7 cellular contexts compared by ENCODE assay signal in genomic region chr3:48504051-48504946, GRCh38. TPM values are rescaled to one million over a fixed set of nuclear protein-coding genes. Genes with fewer than 3 reads are reported as not detected.
A peak's percentile ranks its signal among the peaks of the same experiment; 100 is the strongest.
DNase-seq lines count a peak whose midpoint lies in the region; ATAC-seq and TF ChIP-seq lines count a peak whose summit lies in the region.

Gene SHISA5 (minus strand): TSS chr3:48504174. CDS start chr3:48504094, 80 bp downstream.

- peaks cover 6% of the 10 kb centered on the region for H3K36me3 Mint-ChIP-seq in mesothelial cell of epicardium

- H3K4me3 Mint-ChIP-seq in mesothelial cell of epicardium, result peak within 1 kb of the TSS; percentile 81

- no peaks in the 10 kb centered on the region for H3K27me3 Mint-ChIP-seq in mesothelial cell of epicardium (ENCODE audit: low read depth)

- DNase-seq in NCI-H2227 treated with DMSO at 0.1 percent for 48 hours (lab: John Stamatoyannopoulos, UW) (peak; percentile 13), activated T-cell treated with anti-CD3 and anti-CD28 coated beads for 1 hour (ENCODE audit: low read depth) (peak; percentile 41), epidermal melanocyte (ENCODE audit: insufficient read length, low spot score) (peak; percentile 43), mesothelial cell of epicardium (ENCODE audit: low spot score in 2 of 2, unreplicated experiment in 2 of 2) (peak; percentile 39 to 67)
- peak; percentile 74 for DNase-seq in stimulated activated CD8-positive, alpha-beta memory T cell treated with anti-CD3 and anti-CD28 coated beads, Interleukin-4, amount 100 ng/mL, for 48 hours

- peak within 1 kb of the TSS; percentile 73 for H3K27ac Mint-ChIP-seq in mesothelial cell of epicardium

- ATAC-seq in HG03457 (IDR thresholded peaks at IDR 0.05; ENCODE audit: unreplicated experiment), result no peak

- no peak for TF ChIP-seq CTCF in mesothelial cell of epicardium (IDR thresholded peaks at IDR 0.05; ENCODE audit: unreplicated experiment)

- H3K4me1 Mint-ChIP-seq in mesothelial cell of epicardium, result peaks cover 31% of the 10 kb centered on the region

- no peaks in the 10 kb centered on the region for H3K9me3 Mint-ChIP-seq in mesothelial cell of epicardium

- peak; percentile 59 for TF ChIP-seq POLR2A in GM18526 (IDR thresholded peaks at IDR 0.05; ENCODE audit: extremely low read depth, insufficient read length)

RNA-seq across cellular contexts. Expression of gene SHISA5, which starts in this region (rescaled TPM):
- total RNA-seq in mesothelial cell of epicardium, result 154 to 167 TPM (median 156 TPM) in 3 replicates

Comparison
In these comparisons a context has a peak if more than half of its experiments do, and no peak if none do; other contexts are left out.
1. DNase-seq: peak in every context shown above with its lines; median percentile 74 in stimulated activated CD8-positive, alpha-beta memory T cell treated with anti-CD3 and anti-CD28 coated beads, Interleukin-4, amount 100 ng/mL, for 48 hours; 53 in mesothelial cell of epicardium; 43 in epidermal melanocyte; 41 in activated T-cell treated with anti-CD3 and anti-CD28 coated beads for 1 hour; 13 in NCI-H2227 treated with DMSO at 0.1 percent for 48 hours.